Comparison of ENCODE assay signal across 11 cellular contexts in genomic region chr15:74777769-74778598, GRCh38. TPM values are rescaled to one million over a fixed set of nuclear protein-coding genes. Genes with fewer than 3 reads are reported as not detected.
A peak's percentile ranks its signal among the peaks of the same experiment; 100 is the strongest.
DNase-seq lines count a peak whose midpoint lies in the region; ATAC-seq, FAIRE-seq and TF ChIP-seq lines count a peak whose summit lies in the region.
"Had no signal": no experiment of that assay in that cellular context is flagged by ENCODE, and none has a peak within 500 bp of the region (broad histone marks: within the 10 kb centered on the region; RNA-seq: fewer than 3 reads in every experiment).

No MANE protein-coding gene starts in this region.

- H3K36me3 ChIP-seq in K562 (ENCODE audit: control insufficient read depth, insufficient read depth, low read length) (no peaks in the 10 kb centered on the region), skeletal muscle tissue (ENCODE audit: control insufficient read depth in 3 of 3, insufficient read depth in 3 of 3, low read length in 3 of 3) (no peaks in the 10 kb centered on the region)
- H3K36me3 ChIP-seq: pancreas had no signal

- peak overlapping the region in 1 of 2 experiments; percentile 18; a peak in 1 of 4 replicates for H3K9ac ChIP-seq in K562 (ENCODE audit: insufficient read depth in 1 of 2, low read depth in 2 of 2, low read length in 2 of 2)
- peak overlapping the region in 1 of 3 donors; percentile 6 for H3K9ac ChIP-seq in skeletal muscle tissue (ENCODE audit: low read depth in 1 of 3, low read length in 3 of 3)

- H3K4me1 ChIP-seq in K562 (replicated peaks in 1 of 2; ENCODE audit: control insufficient read depth in 2 of 2, insufficient read depth in 2 of 2, low read length in 2 of 2) (peaks cover 32 to 50% of the 10 kb centered on the region in 2 experiments), skeletal muscle tissue (ENCODE audit: control insufficient read depth in 3 of 3, insufficient read depth in 3 of 3, low read length in 3 of 3) (peaks cover 23 to 46% (median 35%) of the 10 kb centered on the region in 3 donors)

- H3K9me3 Mint-ChIP-seq in T-helper 2 cell treated with Interferon-gamma antibody and Interleukin-4, amounts not matched to agents 5 μg/mL and 100 μg/mL, for 36 hours = no peaks in the 10 kb centered on the region
- H3K9me3 Mint-ChIP-seq in WTC11 = no peaks in the 10 kb centered on the region

- peaks cover 10% of the 10 kb centered on the region for H3K79me2 ChIP-seq in K562 (ENCODE audit: control insufficient read depth, insufficient read depth, low read length)

- H3K4me2 ChIP-seq in K562 (ENCODE audit: insufficient read depth, low read length) = no peak overlapping the region
- H3K4me2 ChIP-seq: A549 had no signal

- H3K27ac ChIP-seq in K562 (ENCODE audit: extremely low read depth, low read depth, low read length) (no peak overlapping the region), skeletal muscle tissue (ENCODE audit: low read depth, low read length) (peak overlapping the region; percentile 19)
- H3K27ac ChIP-seq: A549 had no signal

- TF ChIP-seq RAD21 in K562 (CRISPR knock-in tag; conservative IDR thresholded peaks at IDR 0.05 in 1 of 2, IDR thresholded peaks at IDR 0.05 in 1 of 2) = no peak

- intact Hi-C loops in K562 (cut with micrococcal nuclease) = loop anchor here (10.0 kb wide), 1 partner anchor 427 kb away; the partner anchor contains the start of gene C15orf39

- no TSS peak for BruUV-seq in K562 (replicated peaks; lab: Mats Ljungman, UMichigan)

- H3K9me3 ChIP-seq in K562 (replicated peaks; ENCODE audit: control insufficient read depth, insufficient read depth, low read depth, low read length) (no peaks in the 10 kb centered on the region), skeletal muscle tissue (ENCODE audit: control insufficient read depth in 3 of 3, low read length in 3 of 3) (no peaks in the 10 kb centered on the region)
- H3K9me3 ChIP-seq: A549, pancreas had no signal

- no peak for DNase-seq in T-helper 2 cell treated with Interferon-gamma antibody and Interleukin-4, amounts not matched to agents 5 μg/mL and 100 μg/mL, for 36 hours (ENCODE audit: low spot score)
- DNase-seq in T-helper 2 cell = no peak
- DNase-seq in HuH-7 (ENCODE audit: low spot score) = peak; percentile 67
- no peak for DNase-seq in K562 (ENCODE audit: extremely low read depth in 1 of 4, low spot score in 3 of 4)
- DNase-seq in WTC11 (ENCODE audit: low spot score) = no peak
- DNase-seq in HCEC 1CT = no peak
- DNase-seq: pancreas had no signal

- no peak for ATAC-seq in K562
- ATAC-seq in GM18519 (IDR thresholded peaks at IDR 0.05; ENCODE audit: low FRiP score, unreplicated experiment) = no peak
- ATAC-seq in WTC11 = no peak
- ATAC-seq: A549 had no signal

- TF ChIP-seq POLR2A in K562 (conservative IDR thresholded peaks at IDR 0.05) = no peak

- no peak for TF ChIP-seq EP300 in K562 (IDR thresholded peaks at IDR 0.05; ENCODE audit: low read length)

- in situ Hi-C loops in K562 (cut with MboI) = no loop called here

- H3K27me3 ChIP-seq in K562 (ENCODE audit: control insufficient read depth in 2 of 2, insufficient read depth in 2 of 2, low read length in 2 of 2) (no peaks in the 10 kb centered on the region), skeletal muscle tissue (ENCODE audit: control insufficient read depth in 3 of 3, insufficient read depth in 3 of 3, low read length in 3 of 3) (no peaks in the 10 kb centered on the region)
- H3K27me3 ChIP-seq: pancreas had no signal

- peaks cover 4% of the 10 kb centered on the region for H3K9me1 ChIP-seq in K562 (ENCODE audit: control insufficient read depth, insufficient read depth, low read length)

- CTCF ChIA-PET in K562 (lab: Yijun Ruan, JAX; ENCODE audit: low intra/inter-chr PET ratio) (interaction anchor here (1.1 kb wide), 1 partner anchor 23 kb away, joined by 3 read pairs; no protein-coding TSS in a partner anchor), WTC11 (lab: Charles Lee) (interaction anchor here (0.7 to 14.8 kb wide), 14 partner anchors 4 to 172 kb away, joined by 3 to 360 read pairs (median 6); partner anchors contain the start of genes CPLX3, CSK and SCAMP2)

- H3K27me3 Mint-ChIP-seq in T-helper 2 cell treated with Interferon-gamma antibody and Interleukin-4, amounts not matched to agents 5 μg/mL and 100 μg/mL, for 36 hours (ENCODE audit: low read depth) = no peaks in the 10 kb centered on the region
- peaks cover 27% of the 10 kb centered on the region for H3K27me3 Mint-ChIP-seq in WTC11 (ENCODE audit: low read depth)

- no peak overlapping the region for H3K4me3 ChIP-seq in K562
- no peak overlapping the region for H3K4me3 ChIP-seq in skeletal muscle tissue (ENCODE audit: low read length in 3 of 3)
- H3K4me3 ChIP-seq: A549, pancreas had no signal

- no peak for FAIRE-seq in K562 (lab: Jason Lieb, UNC)
- FAIRE-seq: A549, colon, pancreas had no signal

- no peak overlapping the region for H2AFZ ChIP-seq in K562 (ENCODE audit: low read depth, low read length)

- no peaks in the 10 kb centered on the region; the same call in 1 of the 2 replicates for H4K20me1 ChIP-seq in K562 (replicated peaks; ENCODE audit: control insufficient read depth, insufficient read depth, low read length)

- WGBS in K562 (ENCODE audit: insufficient coverage, low coverage, missing lambda C conversion rate) = 42% methylated on average over 5 of the region's 6 CpGs

- peaks cover 71% of the 10 kb centered on the region for H3K4me1 Mint-ChIP-seq in T-helper 2 cell treated with Interferon-gamma antibody and Interleukin-4, amounts not matched to agents 5 μg/mL and 100 μg/mL, for 36 hours (ENCODE audit: low read depth)
- peaks cover 49% of the 10 kb centered on the region for H3K4me1 Mint-ChIP-seq in WTC11

- POLR2A ChIA-PET in K562 (lab: Yijun Ruan, JAX) (interaction anchor here (0.5 to 1.6 kb wide), 7 partner anchors 9 to 904 kb away, joined by 3 to 8 read pairs (median 3); no protein-coding TSS in a partner anchor), WTC11 (lab: Charles Lee) (interaction anchor here (0.7 to 1.5 kb wide), 3 partner anchors 10 to 773 kb away, joined by 4 to 9 read pairs (median 4); no protein-coding TSS in a partner anchor)

- no peak for TF ChIP-seq CTCF in K562 (IDR thresholded peaks at IDR 0.05 in 2 of 3, conservative IDR thresholded peaks at IDR 0.05 in 1 of 3; ENCODE audit: insufficient read depth in 2 of 3, low read depth in 1 of 3, low read length in 3 of 3)
- TF ChIP-seq CTCF in WTC11 (IDR thresholded peaks at IDR 0.05) = no peak

- H3K4me3 Mint-ChIP-seq in T-helper 2 cell treated with Interferon-gamma antibody and Interleukin-4, amounts not matched to agents 5 μg/mL and 100 μg/mL, for 36 hours = peak overlapping the region; percentile 83
- no peak overlapping the region for H3K4me3 Mint-ChIP-seq in WTC11

- H3K36me3 Mint-ChIP-seq in T-helper 2 cell treated with Interferon-gamma antibody and Interleukin-4, amounts not matched to agents 5 μg/mL and 100 μg/mL, for 36 hours (ENCODE audit: low read depth) = peaks cover 14% of the 10 kb centered on the region
- H3K36me3 Mint-ChIP-seq in WTC11 = no peaks in the 10 kb centered on the region

- H3K27ac Mint-ChIP-seq in T-helper 2 cell treated with Interferon-gamma antibody and Interleukin-4, amounts not matched to agents 5 μg/mL and 100 μg/mL, for 36 hours = peak overlapping the region; percentile 94
- H3K27ac Mint-ChIP-seq in WTC11 = no peak overlapping the region

RNA-seq across cellular contexts. Expression of gene CSK, which starts 3.9 kb away (rescaled TPM):
- 52.2 and 176 TPM in 2 replicates for total RNA-seq in K562 (2011; cell fraction: chromatin; rRNA removed; ENCODE audit: low replicate concordance)
- 117 and 118 TPM in 2 replicates for total RNA-seq in K562 (2011; cell fraction: nucleolus; rRNA removed)
- total RNA-seq in K562 (2011; cell fraction: nucleoplasm; rRNA removed) = 62.6 and 63.9 TPM in 2 replicates
- 22.7 and 25.4 TPM in 2 replicates for total RNA-seq in K562 (2014; rRNA removed)
- total RNA-seq in K562 (2014; rRNA removed; fragmentation: Illumina TruSeq; extraction: Trizol) = 9.2 and 13.8 TPM in 2 replicates
- 22.5 and 24.8 TPM in 2 replicates for total RNA-seq in K562 (2015; rRNA removed; fragmentation: Illumina TruSeq; extraction: Trizol)
- 108 and 112 TPM in 2 replicates for total RNA-seq in K562 (2021)
- 17.2 and 21.5 TPM in 2 replicates for polyA plus RNA-seq in K562 (2011; rRNA removed)
- polyA plus RNA-seq in K562 (2011; cell fraction: cytosol; rRNA removed) = 16.6 and 23.4 TPM in 2 replicates
- polyA plus RNA-seq in K562 (2011; cell fraction: nucleus; rRNA removed) = 82.8 and 107 TPM in 2 replicates
- 62.3 and 74.3 TPM in 2 replicates for polyA plus RNA-seq in K562 (2012)
- polyA plus RNA-seq in K562 (2014; fragmentation: Illumina TruSeq; extraction: Trizol) = 63.0 and 74.3 TPM in 2 replicates
- polyA plus RNA-seq in K562 (2014; fragmentation: Nextera tagmentation; extraction: Ambion mirVana) = 1 to 10 TPM; 1.5 to 2.4 TPM
- 32.6 and 41.5 TPM in 2 replicates for polyA plus RNA-seq in K562 (2014; rRNA removed)
- polyA minus RNA-seq in K562 (2011; rRNA and poly(A)+ RNA removed) = 13.5 and 19.1 TPM in 2 replicates
- 39.6 and 42.3 TPM in 2 replicates for polyA minus RNA-seq in K562 (2011; cell fraction: cytosol; rRNA and poly(A)+ RNA removed)
- 24.8 and 30.3 TPM in 2 replicates for polyA minus RNA-seq in K562 (2011; cell fraction: nucleus; rRNA and poly(A)+ RNA removed)
- total RNA-seq in skeletal muscle tissue = 13.6 TPM
- total RNA-seq in WTC11 (2021) = 55.1 to 55.9 TPM (median 55.3 TPM) in 3 replicates

RNA-seq across cellular contexts. Expression of gene CYP1A2, which starts 29.3 kb away (rescaled TPM):
- not detected in 2 replicates for total RNA-seq in K562 (2011; cell fraction: chromatin; rRNA removed; ENCODE audit: low replicate concordance)
- not detected in 2 replicates for total RNA-seq in K562 (2011; cell fraction: nucleolus; rRNA removed)
- not detected in 2 replicates for total RNA-seq in K562 (2011; cell fraction: nucleoplasm; rRNA removed)
- total RNA-seq in K562 (2014; rRNA removed) = not detected in 2 replicates
- not detected in 2 replicates for total RNA-seq in K562 (2014; rRNA removed; fragmentation: Illumina TruSeq; extraction: Trizol)
- total RNA-seq in K562 (2015; rRNA removed; fragmentation: Illumina TruSeq; extraction: Trizol) = not detected in 2 replicates
- total RNA-seq in K562 (2021) = not detected in 2 replicates
- not detected in 2 replicates for polyA plus RNA-seq in K562 (2011; rRNA removed)
- not detected in 2 replicates for polyA plus RNA-seq in K562 (2011; cell fraction: cytosol; rRNA removed)
- not detected in 2 replicates for polyA plus RNA-seq in K562 (2011; cell fraction: nucleus; rRNA removed)
- not detected in 2 replicates for polyA plus RNA-seq in K562 (2012)
- not detected in 2 replicates for polyA plus RNA-seq in K562 (2014; fragmentation: Illumina TruSeq; extraction: Trizol)
- polyA plus RNA-seq in K562 (2014; fragmentation: Nextera tagmentation; extraction: Ambion mirVana) = not detected
- polyA plus RNA-seq in K562 (2014; rRNA removed) = not detected in 2 replicates
- not detected in 2 replicates for polyA minus RNA-seq in K562 (2011; rRNA and poly(A)+ RNA removed)
- polyA minus RNA-seq in K562 (2011; cell fraction: cytosol; rRNA and poly(A)+ RNA removed) = not detected in 2 replicates
- not detected in 2 replicates for polyA minus RNA-seq in K562 (2011; cell fraction: nucleus; rRNA and poly(A)+ RNA removed)
- total RNA-seq in skeletal muscle tissue = not detected
- total RNA-seq in WTC11 (2021) = 0.07 TPM in 1 of 3 replicates, not detected in the others
- polyA plus RNA-seq: A549, pancreas had no signal

RNA-seq across cellular contexts. Expression of gene LMAN1L, which starts 34.7 kb away (rescaled TPM):
- not detected in 2 replicates for total RNA-seq in K562 (2011; cell fraction: chromatin; rRNA removed; ENCODE audit: low replicate concordance)
- 0.17 TPM in 1 of 2 replicates, not detected in the other for total RNA-seq in K562 (2011; cell fraction: nucleolus; rRNA removed)
- total RNA-seq in K562 (2011; cell fraction: nucleoplasm; rRNA removed) = not detected in 2 replicates
- not detected in 2 replicates for total RNA-seq in K562 (2014; rRNA removed)
- total RNA-seq in K562 (2014; rRNA removed; fragmentation: Illumina TruSeq; extraction: Trizol) = not detected in 2 replicates
- not detected in 2 replicates for total RNA-seq in K562 (2015; rRNA removed; fragmentation: Illumina TruSeq; extraction: Trizol)
- not detected in 2 replicates for total RNA-seq in K562 (2021)
- not detected in 2 replicates for polyA plus RNA-seq in K562 (2011; rRNA removed)
- polyA plus RNA-seq in K562 (2011; cell fraction: cytosol; rRNA removed) = not detected in 2 replicates
- not detected in 2 replicates for polyA plus RNA-seq in K562 (2011; cell fraction: nucleus; rRNA removed)
- not detected in 2 replicates for polyA plus RNA-seq in K562 (2012)
- polyA plus RNA-seq in K562 (2014; fragmentation: Illumina TruSeq; extraction: Trizol) = not detected in 2 replicates
- polyA plus RNA-seq in K562 (2014; fragmentation: Nextera tagmentation; extraction: Ambion mirVana) = not detected
- polyA plus RNA-seq in K562 (2014; rRNA removed) = not detected in 2 replicates
- polyA minus RNA-seq in K562 (2011; rRNA and poly(A)+ RNA removed) = not detected in 2 replicates
- not detected in 2 replicates for polyA minus RNA-seq in K562 (2011; cell fraction: cytosol; rRNA and poly(A)+ RNA removed)
- not detected in 2 replicates for polyA minus RNA-seq in K562 (2011; cell fraction: nucleus; rRNA and poly(A)+ RNA removed)
- not detected for total RNA-seq in skeletal muscle tissue
- total RNA-seq in WTC11 (2021) = not detected in 3 replicates
- polyA plus RNA-seq: A549, pancreas had no signal

RNA-seq across cellular contexts. Expression of gene CPLX3, which starts 48.4 kb away (rescaled TPM):
- total RNA-seq in K562 (2011; cell fraction: chromatin; rRNA removed; ENCODE audit: low replicate concordance) = not detected in 2 replicates
- total RNA-seq in K562 (2011; cell fraction: nucleolus; rRNA removed) = not detected in 2 replicates
- not detected in 2 replicates for total RNA-seq in K562 (2011; cell fraction: nucleoplasm; rRNA removed)
- total RNA-seq in K562 (2014; rRNA removed) (not detected in 2 replicates), K562 (2014; rRNA removed; fragmentation: Illumina TruSeq; extraction: Trizol) (not detected in 2 replicates), K562 (2015; rRNA removed; fragmentation: Illumina TruSeq; extraction: Trizol) (not detected in 2 replicates), K562 (2021) (not detected in 2 replicates), skeletal muscle tissue (not detected), WTC11 (2021) (0.09 to 0.21 TPM (median 0.09 TPM) in 3 replicates)
- polyA plus RNA-seq in K562 (2011; rRNA removed) (not detected in 2 replicates), K562 (2014; fragmentation: Illumina TruSeq; extraction: Trizol) (not detected in 2 replicates), K562 (2014; fragmentation: Nextera tagmentation; extraction: Ambion mirVana) (not detected), K562 (2014; rRNA removed) (not detected in 2 replicates)
- 0.04 TPM in 1 of 2 replicates, not detected in the other for polyA plus RNA-seq in K562 (2011; cell fraction: cytosol; rRNA removed)
- 0.04 TPM in 1 of 2 replicates, not detected in the other for polyA plus RNA-seq in K562 (2011; cell fraction: nucleus; rRNA removed)
- polyA plus RNA-seq in K562 (2012) = not detected in 2 replicates
- polyA minus RNA-seq in K562 (2011; rRNA and poly(A)+ RNA removed) = not detected in 2 replicates
- polyA minus RNA-seq in K562 (2011; cell fraction: cytosol; rRNA and poly(A)+ RNA removed) = not detected in 2 replicates
- not detected in 2 replicates for polyA minus RNA-seq in K562 (2011; cell fraction: nucleus; rRNA and poly(A)+ RNA removed)
- total RNA-seq: pancreas had no signal
- polyA plus RNA-seq: A549 had no signal

RNA-seq across cellular contexts. Expression of gene CYP1A1, which starts 52.7 kb away (rescaled TPM):
- 0.32 TPM in 1 of 2 replicates, not detected in the other for total RNA-seq in K562 (2011; cell fraction: chromatin; rRNA removed; ENCODE audit: low replicate concordance)
- total RNA-seq in K562 (2011; cell fraction: nucleolus; rRNA removed) = not detected in 2 replicates
- total RNA-seq in K562 (2011; cell fraction: nucleoplasm; rRNA removed) = not detected in 2 replicates
- total RNA-seq in K562 (2014; rRNA removed) (0.05 TPM in 1 of 2 replicates, not detected in the other), K562 (2014; rRNA removed; fragmentation: Illumina TruSeq; extraction: Trizol) (0.04 and 0.06 TPM in 2 replicates), K562 (2015; rRNA removed; fragmentation: Illumina TruSeq; extraction: Trizol) (not detected in 2 replicates), K562 (2021) (0.07 TPM in 1 of 2 replicates, not detected in the other), skeletal muscle tissue (not detected), WTC11 (2021) (0.21 to 0.26 TPM (median 0.23 TPM) in 3 replicates)
- polyA plus RNA-seq in K562 (2011; rRNA removed) (0.06 TPM in 1 of 2 replicates, not detected in the other), K562 (2014; fragmentation: Illumina TruSeq; extraction: Trizol) (0.13 TPM in 1 of 2 replicates, not detected in the other), K562 (2014; fragmentation: Nextera tagmentation; extraction: Ambion mirVana) (not detected), K562 (2014; rRNA removed) (1.4 TPM in 1 of 2 replicates, not detected in the other)
- 0.03 and 0.09 TPM in 2 replicates for polyA plus RNA-seq in K562 (2011; cell fraction: cytosol; rRNA removed)
- 0.10 and 0.11 TPM in 2 replicates for polyA plus RNA-seq in K562 (2011; cell fraction: nucleus; rRNA removed)
- polyA plus RNA-seq in K562 (2012) = 0.12 TPM in 1 of 2 replicates, not detected in the other
- polyA minus RNA-seq in K562 (2011; rRNA and poly(A)+ RNA removed) = not detected in 2 replicates
- not detected in 2 replicates for polyA minus RNA-seq in K562 (2011; cell fraction: cytosol; rRNA and poly(A)+ RNA removed)
- polyA minus RNA-seq in K562 (2011; cell fraction: nucleus; rRNA and poly(A)+ RNA removed) = 0.11 TPM in 1 of 2 replicates, not detected in the other
